In genomic region chr9:27247756-27248155, GRCh38 we compare ENCODE assay signal across 8 cellular contexts. TPM values are rescaled to one million over a fixed set of nuclear protein-coding genes. Genes with fewer than 3 reads are reported as not detected.
DNase-seq lines count a peak whose midpoint lies in the region; ATAC-seq and TF ChIP-seq lines count a peak whose summit lies in the region.

No MANE protein-coding gene starts in this region.

- DNase-seq in D341Med (ENCODE audit: low spot score) = peak; percentile 67
- peak; percentile 63 for DNase-seq in PC-3
- peak; percentile 51 for DNase-seq in endothelial cell (ENCODE audit: low spot score)
- DNase-seq in mucosa of gallbladder (ENCODE audit: low spot score) = peak; percentile 32
- no peak for DNase-seq in NCI-H1048 (lab: John Stamatoyannopoulos, UW)
- DNase-seq in middle frontal gyrus (ENCODE audit: extremely low spot score, low spot score) = no peak

- CTCF ChIA-PET in PC-3 (lab: Charles Lee) = interaction anchor here (0.6 to 0.7 kb wide), 2 partner anchors 35 to 228 kb away, joined by 4 to 5 read pairs; no protein-coding TSS in a partner anchor

- TF ChIP-seq CTCF in PC-3 (conservative IDR thresholded peaks at IDR 0.05; ENCODE audit: low read depth, low read length) (peak; percentile 72), endothelial cell (IDR thresholded peaks at IDR 0.05; ENCODE audit: unreplicated experiment) (peak; percentile 78)

- H3K4me1 Mint-ChIP-seq in endothelial cell (ENCODE audit: unreplicated experiment) = no peaks in the 10 kb centered on the region

- H3K36me3 ChIP-seq in PC-3 (ENCODE audit: low read depth, low read length) = no peaks in the 10 kb centered on the region

- H3K4me2 ChIP-seq in PC-3 (ENCODE audit: low read length) = no peak overlapping the region

- ATAC-seq in GM19043 (IDR thresholded peaks at IDR 0.05; ENCODE audit: low read depth, unreplicated experiment) (peak; percentile 81), HG03378 (IDR thresholded peaks at IDR 0.05; ENCODE audit: unreplicated experiment) (peak; percentile 61), PC-3 (peak; percentile 71)

- no peaks in the 10 kb centered on the region for H4K20me1 ChIP-seq in PC-3 (ENCODE audit: low read length)

- H3K4me3 ChIP-seq in PC-3 (ENCODE audit: low read length) = no peak overlapping the region

- POLR2A ChIA-PET in PC-3 (lab: Charles Lee; ENCODE audit: unreplicated experiment) = no interaction called here

- H3K27ac Mint-ChIP-seq in endothelial cell (ENCODE audit: unreplicated experiment) = no peak overlapping the region

- H3K9me3 ChIP-seq in PC-3 (ENCODE audit: low read length) = no peaks in the 10 kb centered on the region

- H3K4me3 Mint-ChIP-seq in endothelial cell (ENCODE audit: unreplicated experiment) = no peak overlapping the region

- H3K79me2 ChIP-seq in PC-3 (ENCODE audit: low read length) = no peaks in the 10 kb centered on the region

- H3K36me3 Mint-ChIP-seq in endothelial cell (ENCODE audit: low read depth, unreplicated experiment) = peaks cover 18% of the 10 kb centered on the region

- H3K9me2 ChIP-seq in PC-3 (replicated peaks; ENCODE audit: low read length) = no peaks in the 10 kb centered on the region

- intact Hi-C loops in PC-3 (cut with micrococcal nuclease) = no loop called here

- H3K27ac ChIP-seq in PC-3 (ENCODE audit: low read length) = no peak overlapping the region

- no peaks in the 10 kb centered on the region for H3K27me3 ChIP-seq in PC-3 (ENCODE audit: low read length)

- H2AFZ ChIP-seq in PC-3 (ENCODE audit: low read length) = no peak overlapping the region

- H3K9ac ChIP-seq in PC-3 (ENCODE audit: low read length) = no peak overlapping the region

- no peaks in the 10 kb centered on the region for H3K9me3 Mint-ChIP-seq in endothelial cell (ENCODE audit: unreplicated experiment)

- peaks cover 4% of the 10 kb centered on the region for H3K27me3 Mint-ChIP-seq in endothelial cell (ENCODE audit: unreplicated experiment)

- no TSS peak for BruUV-seq in PC-3 (replicated peaks; lab: Mats Ljungman, UMichigan)

- H3K4me1 ChIP-seq in PC-3 (ENCODE audit: insufficient read depth, low read length) = peaks cover 8% of the 10 kb centered on the region; the same call in 1 of the 2 replicates

- H3F3A ChIP-seq in PC-3 (ENCODE audit: low read length, unreplicated experiment) = no peaks in the 10 kb centered on the region

RNA-seq across cellular contexts. Expression of gene EQTN, which starts 49.2 kb away (rescaled TPM):
- total RNA-seq in PC-3 (2014; rRNA removed) (not detected in 2 replicates), endothelial cell (ENCODE audit: unreplicated experiment) (not detected), mucosa of gallbladder (0.32 TPM)

Comparison
In these comparisons a context has a peak if more than half of its experiments do, and no peak if none do; other contexts are left out.
1. DNase-seq: peak in D341Med (single experiment), PC-3 (single experiment), endothelial cell (single experiment) and mucosa of gallbladder (single experiment); none in NCI-H1048 (single experiment) and middle frontal gyrus (single experiment).
2. Peak in every context shown above with its lines, with median percentiles within 50 percentile points of each other: ATAC-seq.